In the genomic region with DNA sequence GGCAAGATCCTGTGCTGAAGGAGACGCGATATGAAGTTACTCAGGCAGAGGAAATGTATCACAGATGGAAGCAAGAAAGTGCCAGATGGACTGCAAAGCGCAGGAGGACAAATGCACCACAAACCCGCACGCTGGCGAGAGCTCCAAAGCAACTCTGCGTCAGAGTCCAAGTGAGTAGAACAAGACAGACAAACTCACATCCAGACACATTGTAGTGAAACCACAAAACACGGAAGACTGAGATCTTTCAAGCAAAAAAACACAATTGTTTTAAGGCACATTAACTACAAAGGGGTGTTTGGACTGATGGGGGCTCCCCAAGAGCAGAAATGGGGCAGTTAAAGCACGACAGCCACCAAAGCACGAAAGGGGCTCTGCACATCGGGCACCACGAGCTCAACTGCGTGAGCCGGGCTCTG, we compare ENCODE assay signal across 14 cellular contexts. TPM values are rescaled to one million over a fixed set of nuclear protein-coding genes. Genes with fewer than 3 reads are reported as not detected.
DNase-seq lines count a peak whose midpoint lies in the region; ATAC-seq and TF ChIP-seq lines count a peak whose summit lies in the region.
"Had no signal": no experiment of that assay in that cellular context is flagged by ENCODE, and none has a peak within 500 bp of the region (broad histone marks: within the 10 kb centered on the region; RNA-seq: fewer than 3 reads in every experiment).

No MANE protein-coding gene starts in this region.

- H3K27me3 ChIP-seq in sigmoid colon (no peaks in the 10 kb centered on the region), ovary (no peaks in the 10 kb centered on the region)

- TF ChIP-seq POLR2A in sigmoid colon (IDR thresholded peaks at IDR 0.05) (no peak), ovary (IDR thresholded peaks at IDR 0.05) (no peak)

- H3K27ac Mint-ChIP-seq in activated CD8-positive, alpha-beta memory T cell treated with anti-CD3 and anti-CD28 coated beads, Interleukin-2, amount 10 ng/mL, durations not matched to agents 7 days and 5 days, result no peak overlapping the region
- no peak overlapping the region for H3K27ac Mint-ChIP-seq in activated CD8-positive, alpha-beta T cell treated with anti-CD3 and anti-CD28 coated beads for 36 hours
- H3K27ac Mint-ChIP-seq: activated naive CD4-positive, alpha-beta T cell treated with anti-CD3 and anti-CD28 coated beads, Interleukin-2, amount 50 U/mL, for 24 hours; dendritic cell treated with granulocyte-macrophage colony-stimulating factor and Interleukin-4, amounts not matched to agents 40 ng/mL and 50 ng/mL, for 4 days had no signal

- TF ChIP-seq CTCF in activated CD8-positive, alpha-beta T cell treated with anti-CD3 and anti-CD28 coated beads for 36 hours (IDR thresholded peaks at IDR 0.05), result no peak
- TF ChIP-seq CTCF in sigmoid colon (IDR thresholded peaks at IDR 0.05) (no peak), ovary (IDR thresholded peaks at IDR 0.05) (no peak)

- no peaks in the 10 kb centered on the region for H3K9me3 ChIP-seq in sigmoid colon
- no peaks in the 10 kb centered on the region for H3K9me3 ChIP-seq in ovary
- H3K9me3 ChIP-seq: uterus had no signal

- DNase-seq in activated CD8-positive, alpha-beta memory T cell treated with anti-CD3 and anti-CD28 coated beads, Interleukin-2, amount 10 ng/mL, durations not matched to agents 7 days and 5 days, result peak; percentile 40
- DNase-seq in activated CD8-positive, alpha-beta memory T cell treated with anti-CD3 and anti-CD28 coated beads, Interleukin-2, amount 50 U/mL, for 4 hours, result no peak
- DNase-seq in activated CD8-positive, alpha-beta T cell treated with anti-CD3 and anti-CD28 coated beads for 36 hours, result peak; percentile 49
- peak; percentile 71 for DNase-seq in cardiac septum (ENCODE audit: low spot score)
- DNase-seq in sigmoid colon, result peak; percentile 74
- no peak for DNase-seq in ovary
- DNase-seq in NCI-H2227 (lab: John Stamatoyannopoulos, UW; ENCODE audit: unreplicated experiment), result no peak
- DNase-seq: left colon; NCI-H1436; stimulated activated CD4-positive, alpha-beta T cell treated with anti-CD3 and anti-CD28 coated beads, Interleukin-15, amount 100 ng/mL, for 24 hours; uterus had no signal

- H3K4me3 ChIP-seq in sigmoid colon, result no peak overlapping the region
- no peak overlapping the region for H3K4me3 ChIP-seq in ovary
- H3K4me3 ChIP-seq: uterus had no signal

- H3K4me1 Mint-ChIP-seq in activated CD8-positive, alpha-beta memory T cell treated with anti-CD3 and anti-CD28 coated beads, Interleukin-2, amount 10 ng/mL, durations not matched to agents 7 days and 5 days, result peaks cover 33% of the 10 kb centered on the region
- peaks cover 24% of the 10 kb centered on the region for H3K4me1 Mint-ChIP-seq in activated CD8-positive, alpha-beta T cell treated with anti-CD3 and anti-CD28 coated beads for 36 hours (ENCODE audit: low read depth)

- CTCF ChIA-PET in activated CD8-positive, alpha-beta memory T cell treated with anti-CD3 and anti-CD28 coated beads, Interleukin-2, amount 10 ng/mL, durations not matched to agents 7 days and 5 days (lab: Charles Lee), result interaction anchor here (1.3 to 1.6 kb wide), 2 partner anchors 12 to 15 kb away, joined by 3 to 5 read pairs; no protein-coding TSS in a partner anchor
- CTCF ChIA-PET in activated CD8-positive, alpha-beta T cell treated with anti-CD3 and anti-CD28 coated beads for 36 hours (lab: Charles Lee), result interaction anchor here (0.8 to 1.7 kb wide), 4 partner anchors 15 to 46 kb away, joined by 3 to 5 read pairs (median 4); no protein-coding TSS in a partner anchor

- intact Hi-C loops in activated CD8-positive, alpha-beta T cell treated with anti-CD3 and anti-CD28 coated beads for 36 hours (cut with micrococcal nuclease), result loop anchor here (5.0 kb wide), 1 partner anchor 37 kb away; no protein-coding TSS in a partner anchor
- intact Hi-C loops in cardiac septum (cut with DNase I), result no loop called here
- intact Hi-C loops in sigmoid colon (cut with DNase I), result no loop called here
- intact Hi-C loops in ovary (cut with DNase I), result no loop called here

- H3K4me1 ChIP-seq in sigmoid colon (no peaks in the 10 kb centered on the region), ovary (ENCODE audit: insufficient read depth) (peaks cover 2% of the 10 kb centered on the region)
- H3K4me1 ChIP-seq: uterus had no signal

- peaks cover 71% of the 10 kb centered on the region for H3K27me3 Mint-ChIP-seq in activated CD8-positive, alpha-beta memory T cell treated with anti-CD3 and anti-CD28 coated beads, Interleukin-2, amount 10 ng/mL, durations not matched to agents 7 days and 5 days
- peaks cover 52% of the 10 kb centered on the region for H3K27me3 Mint-ChIP-seq in activated CD8-positive, alpha-beta T cell treated with anti-CD3 and anti-CD28 coated beads for 36 hours

- peak overlapping the region in 1 of 4 donors; percentile 36 for H3K27ac ChIP-seq in sigmoid colon
- H3K27ac ChIP-seq in ovary, result no peak overlapping the region
- H3K27ac ChIP-seq: uterus had no signal

- no peaks in the 10 kb centered on the region for H3K9me3 Mint-ChIP-seq in activated CD8-positive, alpha-beta memory T cell treated with anti-CD3 and anti-CD28 coated beads, Interleukin-2, amount 10 ng/mL, durations not matched to agents 7 days and 5 days (ENCODE audit: low read depth)
- no peaks in the 10 kb centered on the region for H3K9me3 Mint-ChIP-seq in activated CD8-positive, alpha-beta T cell treated with anti-CD3 and anti-CD28 coated beads for 36 hours
- H3K9me3 Mint-ChIP-seq: activated naive CD4-positive, alpha-beta T cell treated with anti-CD3 and anti-CD28 coated beads, Interleukin-2, amount 50 U/mL, for 24 hours; dendritic cell treated with granulocyte-macrophage colony-stimulating factor and Interleukin-4, amounts not matched to agents 40 ng/mL and 50 ng/mL, for 4 days had no signal

- POLR2A ChIA-PET in activated CD8-positive, alpha-beta T cell treated with anti-CD3 and anti-CD28 coated beads for 36 hours (lab: Charles Lee), result interaction anchor here (1.3 kb wide), 1 partner anchor 42 kb away, joined by 3 read pairs; no protein-coding TSS in a partner anchor

- no peaks in the 10 kb centered on the region for H3K36me3 Mint-ChIP-seq in activated CD8-positive, alpha-beta memory T cell treated with anti-CD3 and anti-CD28 coated beads, Interleukin-2, amount 10 ng/mL, durations not matched to agents 7 days and 5 days
- H3K36me3 Mint-ChIP-seq in activated CD8-positive, alpha-beta T cell treated with anti-CD3 and anti-CD28 coated beads for 36 hours (ENCODE audit: low read depth), result no peaks in the 10 kb centered on the region
- H3K36me3 Mint-ChIP-seq: activated naive CD4-positive, alpha-beta T cell treated with anti-CD3 and anti-CD28 coated beads, Interleukin-2, amount 50 U/mL, for 24 hours had no signal

- H3K36me3 ChIP-seq in sigmoid colon (no peaks in the 10 kb centered on the region), ovary (no peaks in the 10 kb centered on the region)
- H3K36me3 ChIP-seq: uterus had no signal

- ATAC-seq in activated CD8-positive, alpha-beta memory T cell treated with anti-CD3 and anti-CD28 coated beads, Interleukin-2, amount 10 ng/mL, durations not matched to agents 7 days and 5 days, result no peak
- ATAC-seq in activated CD8-positive, alpha-beta T cell treated with anti-CD3 and anti-CD28 coated beads for 36 hours, result peak; percentile 76
- no peak for ATAC-seq in HG02870 (IDR thresholded peaks at IDR 0.05; ENCODE audit: unreplicated experiment)
- ATAC-seq: left colon had no signal

- WGBS in sigmoid colon, 2 donors, result 62 to 81% methylated on average over 14 of the region's 14 CpGs
- 32 to 45% (median 34%) methylated on average over 14 of the region's 14 CpGs for WGBS in ovary, 3 donors

- TF ChIP-seq EP300 in sigmoid colon (IDR thresholded peaks at IDR 0.05) (no peak), ovary (IDR thresholded peaks at IDR 0.05) (no peak)

- H3K4me3 Mint-ChIP-seq in activated CD8-positive, alpha-beta memory T cell treated with anti-CD3 and anti-CD28 coated beads, Interleukin-2, amount 10 ng/mL, durations not matched to agents 7 days and 5 days, result no peak overlapping the region
- peak overlapping the region; percentile 6 for H3K4me3 Mint-ChIP-seq in activated CD8-positive, alpha-beta T cell treated with anti-CD3 and anti-CD28 coated beads for 36 hours
- H3K4me3 Mint-ChIP-seq: activated naive CD4-positive, alpha-beta T cell treated with anti-CD3 and anti-CD28 coated beads, Interleukin-2, amount 50 U/mL, for 24 hours; dendritic cell treated with granulocyte-macrophage colony-stimulating factor and Interleukin-4, amounts not matched to agents 40 ng/mL and 50 ng/mL, for 4 days had no signal

RNA-seq across cellular contexts. Expression of gene NKD2, which starts 39.2 kb away (rescaled TPM):
- 1 to 10 TPM; 4.2 to 6.5 TPM for total RNA-seq in activated CD8-positive, alpha-beta memory T cell treated with anti-CD3 and anti-CD28 coated beads, Interleukin-2, amount 10 ng/mL, durations not matched to agents 7 days and 5 days
- 1 to 10 TPM; 1.5 to 2.3 TPM for total RNA-seq in activated CD8-positive, alpha-beta T cell treated with anti-CD3 and anti-CD28 coated beads for 36 hours
- total RNA-seq in cardiac septum (3.6 TPM), sigmoid colon (1 to 10 TPM in 3 of 4 donors, under 1 TPM in 1; 0.71 to 4.4 (median 2.0) TPM), ovary (10 to 100 TPM in 1 of 7 donors, 1 to 10 TPM in 4, under 1 TPM in 2; 0.33 to 17.2 (median 1.5) TPM)
- polyA plus RNA-seq in sigmoid colon (1 to 10 TPM in 2 of 3 donors, under 1 TPM in 1; 0.60 to 4.0 (median 1.8) TPM), ovary (under 1 TPM in 1 of 2 donors, not detected in 1; 0.80 TPM)

Comparison
In these comparisons a context has a peak if more than half of its experiments do, and no peak if none do; other contexts are left out.
1. DNase-seq: peak in activated CD8-positive, alpha-beta memory T cell treated with anti-CD3 and anti-CD28 coated beads, Interleukin-2, amount 10 ng/mL, durations not matched to agents 7 days and 5 days (single experiment), activated CD8-positive, alpha-beta T cell treated with anti-CD3 and anti-CD28 coated beads for 36 hours (single experiment), cardiac septum (single experiment) and sigmoid colon (single experiment); none in activated CD8-positive, alpha-beta memory T cell treated with anti-CD3 and anti-CD28 coated beads, Interleukin-2, amount 50 U/mL, for 4 hours (single experiment), ovary (0 of 5) and NCI-H2227 (single experiment).